ENCODE assay signal across 21 cellular contexts in the genomic region with DNA sequence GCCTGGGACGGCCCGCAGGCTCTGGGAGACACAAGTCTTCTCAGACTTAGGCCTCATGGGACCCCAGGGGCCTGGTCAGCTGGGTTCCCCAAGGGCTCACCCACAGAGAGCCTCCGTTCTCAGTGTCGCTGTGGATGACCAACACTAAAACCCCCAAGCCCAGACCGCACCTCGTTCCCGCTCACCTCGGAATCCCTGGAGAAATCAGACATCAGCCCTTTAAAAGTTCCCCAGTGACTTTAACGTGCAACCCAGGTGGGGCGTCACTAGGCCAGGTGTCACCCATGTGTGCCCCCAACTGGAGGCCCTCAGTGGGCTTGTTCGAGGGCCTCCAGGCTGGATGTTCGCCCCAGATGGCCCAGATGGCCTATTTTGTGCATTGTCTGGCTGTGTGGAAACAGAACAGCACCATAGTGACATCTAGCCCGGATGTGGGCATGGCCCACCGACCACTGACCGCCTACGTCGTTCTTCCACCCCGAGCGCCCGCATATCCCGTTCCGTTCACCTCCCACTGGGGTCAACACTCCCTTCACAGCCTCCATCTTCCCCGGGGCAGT. TPM values are rescaled to one million over a fixed set of nuclear protein-coding genes. Genes with fewer than 3 reads are reported as not detected.
DNase-seq lines count a peak whose midpoint lies in the region; ATAC-seq and TF ChIP-seq lines count a peak whose summit lies in the region.
"Had no signal": no experiment of that assay in that cellular context is flagged by ENCODE, and none has a peak within 500 bp of the region (broad histone marks: within the 10 kb centered on the region; RNA-seq: fewer than 3 reads in every experiment).

No MANE protein-coding gene starts in this region.

- intact Hi-C loops in dendritic cell treated with granulocyte-macrophage colony-stimulating factor and Interleukin-4, amounts not matched to agents 40 ng/mL and 50 ng/mL, for 4 days (cut with micrococcal nuclease) = no loop called here
- intact Hi-C loops in posterior vena cava (cut with DNase I) = no loop called here
- intact Hi-C loops in activated CD8-positive, alpha-beta T cell treated with anti-CD3 and anti-CD28 coated beads for 36 hours (cut with micrococcal nuclease) = no loop called here

- CTCF ChIA-PET in activated CD8-positive, alpha-beta T cell treated with anti-CD3 and anti-CD28 coated beads for 36 hours (lab: Charles Lee) = no interaction called here

- peaks cover 22% of the 10 kb centered on the region for H3F3A ChIP-seq in SU-DHL-6 (ENCODE audit: insufficient read depth)

- POLR2A ChIA-PET in activated CD8-positive, alpha-beta T cell treated with anti-CD3 and anti-CD28 coated beads for 36 hours (lab: Charles Lee) = no interaction called here

- peak overlapping the region; percentile 64 for H3K4me2 ChIP-seq in SU-DHL-6 (ENCODE audit: low read depth, low read length, poor library complexity, severe bottlenecking)
- no peak overlapping the region for H3K4me2 ChIP-seq in hepatocyte
- H3K4me2 ChIP-seq: A549 had no signal

- H3K9ac ChIP-seq in SU-DHL-6 (ENCODE audit: low read length) = peak overlapping the region; percentile 48; the same call in 1 of the 2 replicates

- H3K36me3 Mint-ChIP-seq in dendritic cell treated with granulocyte-macrophage colony-stimulating factor and Interleukin-4, amounts not matched to agents 40 ng/mL and 50 ng/mL, for 4 days (ENCODE audit: low read depth) = no peaks in the 10 kb centered on the region
- H3K36me3 Mint-ChIP-seq in activated CD8-positive, alpha-beta T cell treated with anti-CD3 and anti-CD28 coated beads for 36 hours (ENCODE audit: low read depth) = no peaks in the 10 kb centered on the region
- H3K36me3 Mint-ChIP-seq: CD14-positive monocyte; CD8-positive, alpha-beta memory T cell; IgD-negative memory B cell had no signal

- H3K36me3 ChIP-seq in SU-DHL-6 (ENCODE audit: low read length) = no peaks in the 10 kb centered on the region
- no peaks in the 10 kb centered on the region for H3K36me3 ChIP-seq in hepatocyte (replicated peaks; ENCODE audit: insufficient read depth, low read depth)
- H3K36me3 ChIP-seq: SJSA1 had no signal

- H3K9me3 Mint-ChIP-seq in dendritic cell treated with granulocyte-macrophage colony-stimulating factor and Interleukin-4, amounts not matched to agents 40 ng/mL and 50 ng/mL, for 4 days = no peaks in the 10 kb centered on the region
- H3K9me3 Mint-ChIP-seq in activated CD8-positive, alpha-beta T cell treated with anti-CD3 and anti-CD28 coated beads for 36 hours = no peaks in the 10 kb centered on the region
- H3K9me3 Mint-ChIP-seq: CD8-positive, alpha-beta memory T cell; IgD-negative memory B cell had no signal

- peaks cover 26% of the 10 kb centered on the region for H3K4me1 Mint-ChIP-seq in dendritic cell treated with granulocyte-macrophage colony-stimulating factor and Interleukin-4, amounts not matched to agents 40 ng/mL and 50 ng/mL, for 4 days (ENCODE audit: low read depth)
- H3K4me1 Mint-ChIP-seq in activated CD8-positive, alpha-beta T cell treated with anti-CD3 and anti-CD28 coated beads for 36 hours (ENCODE audit: low read depth) = peaks cover 13% of the 10 kb centered on the region

- H3K4me1 ChIP-seq in hepatocyte (ENCODE audit: insufficient read depth) = no peaks in the 10 kb centered on the region

- H3K4me3 ChIP-seq in SU-DHL-6 (ENCODE audit: insufficient read depth, low read length, poor library complexity, severe bottlenecking) (no peak overlapping the region), hepatocyte (no peak overlapping the region)
- H3K4me3 ChIP-seq: A549, SJSA1 had no signal

- no peaks in the 10 kb centered on the region for H3K9me2 ChIP-seq in SU-DHL-6 (replicated peaks; ENCODE audit: insufficient read depth, low read length)
- no peaks in the 10 kb centered on the region for H3K9me2 ChIP-seq in hepatocyte (replicated peaks; ENCODE audit: insufficient read depth)

- H3K79me2 ChIP-seq in SU-DHL-6 (ENCODE audit: insufficient read depth, low read length) = no peaks in the 10 kb centered on the region
- no peaks in the 10 kb centered on the region for H3K79me2 ChIP-seq in hepatocyte

- peaks cover 5% of the 10 kb centered on the region for H3K27me3 Mint-ChIP-seq in dendritic cell treated with granulocyte-macrophage colony-stimulating factor and Interleukin-4, amounts not matched to agents 40 ng/mL and 50 ng/mL, for 4 days
- no peaks in the 10 kb centered on the region for H3K27me3 Mint-ChIP-seq in activated CD8-positive, alpha-beta T cell treated with anti-CD3 and anti-CD28 coated beads for 36 hours

- H3K9me3 ChIP-seq in SU-DHL-6 (ENCODE audit: insufficient read depth, low read length) (no peaks in the 10 kb centered on the region), hepatocyte (ENCODE audit: low read depth) (no peaks in the 10 kb centered on the region)
- H3K9me3 ChIP-seq: A549, SJSA1 had no signal

- no peak overlapping the region for H3K4me3 Mint-ChIP-seq in dendritic cell treated with granulocyte-macrophage colony-stimulating factor and Interleukin-4, amounts not matched to agents 40 ng/mL and 50 ng/mL, for 4 days
- no peak overlapping the region for H3K4me3 Mint-ChIP-seq in activated CD8-positive, alpha-beta T cell treated with anti-CD3 and anti-CD28 coated beads for 36 hours
- H3K4me3 Mint-ChIP-seq: CD14-positive monocyte; CD8-positive, alpha-beta memory T cell had no signal

- DNase-seq in posterior vena cava (ENCODE audit: low spot score) = peak; percentile 65
- DNase-seq in hepatocyte (ENCODE audit: low spot score) = no peak
- DNase-seq in NAMALWA (ENCODE audit: low spot score) = no peak
- no peak for DNase-seq in activated CD8-positive, alpha-beta T cell treated with anti-CD3 and anti-CD28 coated beads for 36 hours
- DNase-seq: CD8-positive, alpha-beta memory T cell; DMS79 treated with DMSO at 0.1 percent for 48 hours; NCI-H1092; NCI-H1436; NCI-H187 treated with DMSO at 0.1 percent for 48 hours; NCI-H2107; NCI-H446; NK-92 treated with Interleukin-12 subunit alpha and Interleukin-12 subunit beta, amount 100 ng/mL, for 24 hours; PC-3 had no signal

- H3K27me3 ChIP-seq in SU-DHL-6 (ENCODE audit: low read length) = no peaks in the 10 kb centered on the region
- H3K27me3 ChIP-seq in hepatocyte = no peaks in the 10 kb centered on the region
- H3K27me3 ChIP-seq: SJSA1 had no signal

- WGBS in hepatocyte (ENCODE audit: low lambda C conversion rate, missing lambda C conversion rate) = 96% methylated on average over 23 of the region's 23 CpGs

- H3K27ac Mint-ChIP-seq in dendritic cell treated with granulocyte-macrophage colony-stimulating factor and Interleukin-4, amounts not matched to agents 40 ng/mL and 50 ng/mL, for 4 days = peak overlapping the region; percentile 53
- H3K27ac Mint-ChIP-seq in activated CD8-positive, alpha-beta T cell treated with anti-CD3 and anti-CD28 coated beads for 36 hours = no peak overlapping the region

- H2AFZ ChIP-seq in SU-DHL-6 (ENCODE audit: low read depth, low read length, severe bottlenecking) = no peak overlapping the region
- H2AFZ ChIP-seq in hepatocyte = no peak overlapping the region

- no peaks in the 10 kb centered on the region for H4K20me1 ChIP-seq in SU-DHL-6 (ENCODE audit: low read depth, low read length)
- H4K20me1 ChIP-seq in hepatocyte (ENCODE audit: insufficient read depth, poor library complexity, severe bottlenecking) = no peaks in the 10 kb centered on the region

- TF ChIP-seq CTCF in SU-DHL-6 (IDR thresholded peaks at IDR 0.05; ENCODE audit: insufficient read depth, low read length, poor library complexity, severe bottlenecking) (no peak), hepatocyte (IDR thresholded peaks at IDR 0.05; ENCODE audit: poor library complexity) (no peak)
- TF ChIP-seq CTCF in activated CD8-positive, alpha-beta T cell treated with anti-CD3 and anti-CD28 coated beads for 36 hours (IDR thresholded peaks at IDR 0.05) = no peak

- no peak for ATAC-seq in activated CD8-positive, alpha-beta T cell treated with anti-CD3 and anti-CD28 coated beads for 36 hours
- no peak for ATAC-seq in GM18907 (IDR thresholded peaks at IDR 0.05; ENCODE audit: unreplicated experiment)

- H3K27ac ChIP-seq in SU-DHL-6 (ENCODE audit: low read depth, low read length) (peak overlapping the region; percentile 98), hepatocyte (no peak overlapping the region)
- H3K27ac ChIP-seq: HL-60, SJSA1 had no signal

RNA-seq across cellular contexts. Expression of a gene that starts 52.3 kb away (rescaled TPM):
- total RNA-seq in posterior vena cava (under 1 TPM in 1 of 2 donors, not detected in 1; 0.10 TPM), hepatocyte (0.16 and 0.20 TPM in 2 replicates)
- 1.5 and 4.4 TPM in 2 replicates for polyA plus RNA-seq in hepatocyte
- under 1 TPM; 0.41 to 0.45 TPM for total RNA-seq in activated CD8-positive, alpha-beta T cell treated with anti-CD3 and anti-CD28 coated beads for 36 hours
- total RNA-seq: SJSA1 had no signal
- polyA plus RNA-seq: CD8-positive, alpha-beta memory T cell had no signal
